In genomic region chr4:5863461-5864113, GRCh38 we compare ENCODE assay signal across 9 cellular contexts. TPM values are rescaled to one million over a fixed set of nuclear protein-coding genes. Genes with fewer than 3 reads are reported as not detected.
DNase-seq lines count a peak whose midpoint lies in the region; ATAC-seq and TF ChIP-seq lines count a peak whose summit lies in the region.
"Had no signal": no experiment of that assay in that cellular context is flagged by ENCODE, and none has a peak within 500 bp of the region (broad histone marks: within the 10 kb centered on the region; RNA-seq: fewer than 3 reads in every experiment).

No MANE protein-coding gene starts in this region.

- H4K20me1 ChIP-seq in DND-41 (ENCODE audit: insufficient read depth, low read length) = peaks cover 3% of the 10 kb centered on the region; the same call in 1 of the 2 replicates

- no peak overlapping the region for H3K9ac ChIP-seq in DND-41 (ENCODE audit: low read depth, low read length)

- ATAC-seq in DND-41 (ENCODE audit: insufficient read depth, low read depth) (no peak), left ventricle myocardium superior (no peak), HG03135 (IDR thresholded peaks at IDR 0.05; ENCODE audit: unreplicated experiment) (no peak)

- no peak overlapping the region for H2AFZ ChIP-seq in DND-41 (ENCODE audit: low read depth, low read length)

- no peak overlapping the region for H3K27ac ChIP-seq in DND-41 (ENCODE audit: low read length)

- H3K4me3 ChIP-seq in DND-41 (ENCODE audit: low read depth in 1 of 2, low read length in 2 of 2) (no peak overlapping the region), skeletal muscle cell (ENCODE audit: low read depth, low read length) (no peak overlapping the region)

- intact Hi-C loops in left ventricle myocardium superior (cut with micrococcal nuclease) = no loop called here

- H3K4me1 ChIP-seq in DND-41 (ENCODE audit: insufficient read depth, low read length) = peaks cover 14% of the 10 kb centered on the region

- no peaks in the 10 kb centered on the region for H3K36me3 ChIP-seq in DND-41 (ENCODE audit: insufficient read depth, low read length)

- H3K9me3 ChIP-seq in DND-41 (ENCODE audit: insufficient read depth, low read length, severe bottlenecking) = no peaks in the 10 kb centered on the region

- no peaks in the 10 kb centered on the region for H3K27me3 ChIP-seq in DND-41 (ENCODE audit: insufficient read depth, low read length, poor library complexity)

- no peak for TF ChIP-seq CTCF in DND-41 (IDR thresholded peaks at IDR 0.05; ENCODE audit: borderline replicate concordance, extremely low read depth, low read length, poor library complexity, severe bottlenecking)

- peak; percentile 7 for DNase-seq in DND-41
- DNase-seq in MV-4-11 (lab: John Stamatoyannopoulos, UW) = peak; percentile 78
- DNase-seq in amniotic stem cell (lab: John Stamatoyannopoulos, UW) = peak; percentile 75
- DNase-seq in skeletal muscle cell (ENCODE audit: low read depth) = peak; percentile 76
- DNase-seq in cerebellar cortex (ENCODE audit: low spot score) = no peak
- no peak for DNase-seq in left ventricle myocardium superior
- DNase-seq in NOMO-1 treated with dmso at 0.1 percent for 144 hours (lab: John Stamatoyannopoulos, UW; ENCODE audit: unreplicated experiment) = no peak

- no peak overlapping the region for H3K4me2 ChIP-seq in DND-41 (ENCODE audit: insufficient read depth, low read length)

- no peaks in the 10 kb centered on the region for H3K79me2 ChIP-seq in DND-41 (ENCODE audit: insufficient read depth, low read length)

RNA-seq across cellular contexts. Expression of gene CRMP1, which starts 29.3 kb away (rescaled TPM):
- total RNA-seq in left ventricle myocardium superior = 1.3 TPM
- total RNA-seq: subcutaneous adipose tissue had no signal

Comparison
In these comparisons a context has a peak if more than half of its experiments do, and no peak if none do; other contexts are left out.
1. DNase-seq: peak in DND-41 (single experiment), MV-4-11 (single experiment), amniotic stem cell (single experiment) and skeletal muscle cell (single experiment); none in cerebellar cortex (single experiment), left ventricle myocardium superior (single experiment) and NOMO-1 treated with dmso at 0.1 percent for 144 hours (single experiment).